Comparison of ENCODE assay signal across 11 cellular contexts in genomic region chr17:78804777-78805176, GRCh38. TPM values are rescaled to one million over a fixed set of nuclear protein-coding genes. Genes with fewer than 3 reads are reported as not detected.
A peak's percentile ranks its signal among the peaks of the same experiment; 100 is the strongest.
DNase-seq lines count a peak whose midpoint lies in the region; ATAC-seq and TF ChIP-seq lines count a peak whose summit lies in the region.
"Had no signal": no experiment of that assay in that cellular context is flagged by ENCODE, and none has a peak within 500 bp of the region (broad histone marks: within the 10 kb centered on the region; RNA-seq: fewer than 3 reads in every experiment).

No MANE protein-coding gene starts in this region.

- intact Hi-C loops in CD4-positive, alpha-beta memory T cell (cut with micrococcal nuclease) = loop anchor here (1.0 to 5.0 kb wide), 3 partner anchors 13 to 38 kb away; partner anchors contain the start of genes CYTH1 and USP36
- intact Hi-C loops in body of pancreas (cut with DNase I) = no loop called here

- TF ChIP-seq POLR2A in body of pancreas (IDR thresholded peaks at IDR 0.05) = no peak

- H3K9ac ChIP-seq in endodermal cell (ENCODE audit: extremely low read depth, low read length, poor library complexity, severe bottlenecking) = no peak overlapping the region

- peaks cover 0 to 2% (median 0%) of the 10 kb centered on the region in 8 donors for H3K9me3 Mint-ChIP-seq in CD4-positive, alpha-beta memory T cell
- no peaks in the 10 kb centered on the region for H3K9me3 Mint-ChIP-seq in T-helper 1 cell treated with Interleukin-12 subunit alpha and Interleukin-12 subunit beta and Interleukin-4 antibody, amounts not matched to agents 30 μg/mL and 1 μg/mL, for 36 hours
- H3K9me3 Mint-ChIP-seq in endodermal cell (no peaks in the 10 kb centered on the region), progenitor cell of endocrine pancreas (ENCODE audit: low read depth) (no peaks in the 10 kb centered on the region)

- peaks cover 56 to 86% of the 10 kb centered on the region in 2 donors for H3K36me3 Mint-ChIP-seq in CD4-positive, alpha-beta memory T cell
- H3K36me3 Mint-ChIP-seq in T-helper 1 cell treated with Interleukin-12 subunit alpha and Interleukin-12 subunit beta and Interleukin-4 antibody, amounts not matched to agents 30 μg/mL and 1 μg/mL, for 36 hours (ENCODE audit: low read depth) = peaks cover 58% of the 10 kb centered on the region
- H3K36me3 Mint-ChIP-seq in endodermal cell (ENCODE audit: low read depth) = peaks cover 70% of the 10 kb centered on the region
- peaks cover 20% of the 10 kb centered on the region for H3K36me3 Mint-ChIP-seq in progenitor cell of endocrine pancreas (ENCODE audit: insufficient read depth)

- DNase-seq in CD4-positive, alpha-beta memory T cell = peak in 4 of 5 donors; percentile 32 to 64 (median 40)
- no peak for DNase-seq in endodermal cell
- DNase-seq in progenitor cell of endocrine pancreas (ENCODE audit: low spot score, unreplicated experiment) = no peak
- no peak for DNase-seq in Kasumi-1 (lab: John Stamatoyannopoulos, UW)
- DNase-seq in body of pancreas = no peak
- DNase-seq: amniotic stem cell; NK-92 treated with Interleukin-12 subunit alpha and Interleukin-12 subunit beta, amount 100 ng/mL, for 24 hours had no signal

- peaks cover 40 to 69% (median 60%) of the 10 kb centered on the region in 4 donors for H3K4me1 Mint-ChIP-seq in CD4-positive, alpha-beta memory T cell
- peaks cover 35% of the 10 kb centered on the region for H3K4me1 Mint-ChIP-seq in T-helper 1 cell treated with Interleukin-12 subunit alpha and Interleukin-12 subunit beta and Interleukin-4 antibody, amounts not matched to agents 30 μg/mL and 1 μg/mL, for 36 hours (ENCODE audit: low read depth)
- no peaks in the 10 kb centered on the region for H3K4me1 Mint-ChIP-seq in endodermal cell
- no peaks in the 10 kb centered on the region for H3K4me1 Mint-ChIP-seq in progenitor cell of endocrine pancreas (ENCODE audit: low read depth)

- peaks cover 50% of the 10 kb centered on the region for H3K4me1 ChIP-seq in CD4-positive, alpha-beta memory T cell (ENCODE audit: insufficient read depth, low read length)
- H3K4me1 ChIP-seq in endodermal cell (ENCODE audit: control insufficient read depth, insufficient read depth, low read length) (no peaks in the 10 kb centered on the region), body of pancreas (no peaks in the 10 kb centered on the region)

- peaks cover 55% of the 10 kb centered on the region for H3K36me3 ChIP-seq in CD4-positive, alpha-beta memory T cell (ENCODE audit: insufficient read depth, low read length)
- H3K36me3 ChIP-seq in endodermal cell (ENCODE audit: control insufficient read depth, insufficient read depth, low read length) (peaks cover 63% of the 10 kb centered on the region), body of pancreas (replicated peaks in 1 of 2; ENCODE audit: insufficient read depth in 1 of 2, low read depth in 2 of 2) (peaks cover 23 to 41% of the 10 kb centered on the region in 2 donors)

- no peaks in the 10 kb centered on the region for H3K27me3 ChIP-seq in CD4-positive, alpha-beta memory T cell (ENCODE audit: insufficient read depth, low read length)
- H3K27me3 ChIP-seq in endodermal cell (ENCODE audit: control insufficient read depth, insufficient read depth, low read length, poor library complexity, severe bottlenecking) = no peaks in the 10 kb centered on the region
- H3K27me3 ChIP-seq in body of pancreas = no peaks in the 10 kb centered on the region

- H3K27ac ChIP-seq in CD4-positive, alpha-beta memory T cell (ENCODE audit: low read depth, low read length) = peak overlapping the region; percentile 57
- H3K27ac ChIP-seq in endodermal cell (ENCODE audit: low read depth, low read length) (no peak overlapping the region), body of pancreas (no peak overlapping the region)

- CTCF ChIA-PET in CD4-positive, alpha-beta memory T cell (lab: Charles Lee; ENCODE audit: partially characterized antibody) = interaction anchor here (0.6 to 1.9 kb wide), 10 partner anchors 9 to 74 kb away, joined by 3 to 8 read pairs (median 4); no protein-coding TSS in a partner anchor

- no peak for TF ChIP-seq CTCF in endodermal cell (conservative IDR thresholded peaks at IDR 0.05)
- TF ChIP-seq CTCF in progenitor cell of endocrine pancreas (IDR thresholded peaks at IDR 0.05; ENCODE audit: unreplicated experiment) = no peak
- TF ChIP-seq CTCF in body of pancreas (IDR thresholded peaks at IDR 0.05) = no peak

- peak overlapping the region; percentile 55 to 83 (median 76) for H3K4me3 Mint-ChIP-seq in CD4-positive, alpha-beta memory T cell
- H3K4me3 Mint-ChIP-seq in T-helper 1 cell treated with Interleukin-12 subunit alpha and Interleukin-12 subunit beta and Interleukin-4 antibody, amounts not matched to agents 30 μg/mL and 1 μg/mL, for 36 hours = peak overlapping the region; percentile 50
- H3K4me3 Mint-ChIP-seq in endodermal cell (no peak overlapping the region), progenitor cell of endocrine pancreas (ENCODE audit: low read depth) (no peak overlapping the region)

- POLR2A ChIA-PET in CD4-positive, alpha-beta memory T cell (lab: Charles Lee; ENCODE audit: partially characterized antibody) = interaction anchor here (0.5 to 9.0 kb wide), 18 partner anchors 10 to 95 kb away, joined by 3 to 81 read pairs (median 4); partner anchors contain the start of genes CYTH1 and USP36

- 95 to 96% methylated on average over 8 to 11 of the region's 11 CpGs for WGBS in endodermal cell (ENCODE audit: insufficient coverage in 1 of 2, insufficient read length in 1 of 2), 2 experiments
- WGBS in body of pancreas, 2 donors = 82 to 83% methylated on average over 7 to 11 of the region's 11 CpGs

- H3K4me3 ChIP-seq in CD4-positive, alpha-beta memory T cell (ENCODE audit: low read length in 2 of 2) = peak overlapping the region in 1 of 2 donors; percentile 9
- H3K4me3 ChIP-seq in endodermal cell (ENCODE audit: low read length) (no peak overlapping the region), body of pancreas (no peak overlapping the region)

- no peaks in the 10 kb centered on the region for H3K9me3 ChIP-seq in CD4-positive, alpha-beta memory T cell (ENCODE audit: control insufficient read depth in 1 of 2, low read length in 2 of 2)
- H3K9me3 ChIP-seq in endodermal cell (ENCODE audit: control insufficient read depth, low read length) (no peaks in the 10 kb centered on the region), body of pancreas (no peaks in the 10 kb centered on the region)

- H3K27ac Mint-ChIP-seq in CD4-positive, alpha-beta memory T cell = peak overlapping the region; percentile 87 to 99 (median 97)
- peak overlapping the region; percentile 88 for H3K27ac Mint-ChIP-seq in T-helper 1 cell treated with Interleukin-12 subunit alpha and Interleukin-12 subunit beta and Interleukin-4 antibody, amounts not matched to agents 30 μg/mL and 1 μg/mL, for 36 hours
- H3K27ac Mint-ChIP-seq in endodermal cell (peak overlapping the region; percentile 68), progenitor cell of endocrine pancreas (peak overlapping the region; percentile 59)

- ATAC-seq in GM18519 (IDR thresholded peaks at IDR 0.05; ENCODE audit: low FRiP score, unreplicated experiment) = no peak
- no peak for ATAC-seq in body of pancreas
- ATAC-seq in GM19351 (IDR thresholded peaks at IDR 0.05; ENCODE audit: unreplicated experiment) = no peak
- ATAC-seq: SK-N-SH treated with all-trans-retinoic acid at 6 μM for 48 hours had no signal

- no peaks in the 10 kb centered on the region for H3K27me3 Mint-ChIP-seq in CD4-positive, alpha-beta memory T cell
- no peaks in the 10 kb centered on the region for H3K27me3 Mint-ChIP-seq in T-helper 1 cell treated with Interleukin-12 subunit alpha and Interleukin-12 subunit beta and Interleukin-4 antibody, amounts not matched to agents 30 μg/mL and 1 μg/mL, for 36 hours (ENCODE audit: low read depth)
- H3K27me3 Mint-ChIP-seq in endodermal cell (ENCODE audit: insufficient read depth) = no peaks in the 10 kb centered on the region
- H3K27me3 Mint-ChIP-seq in progenitor cell of endocrine pancreas = no peaks in the 10 kb centered on the region

RNA-seq across cellular contexts. Expression of gene CYTH1, which starts 22.7 kb away (rescaled TPM):
- 100 to 1,000 TPM; 380 to 390 TPM for total RNA-seq in CD4-positive, alpha-beta memory T cell
- 100 to 1,000 TPM; 271 to 370 TPM for polyA plus RNA-seq in CD4-positive, alpha-beta memory T cell
- 10 to 100 TPM; 23.1 to 27.4 TPM for total RNA-seq in endodermal cell
- polyA plus RNA-seq in endodermal cell (2013, experiment 1 of 2) = 20.3 TPM
- 17.8 TPM for polyA plus RNA-seq in endodermal cell (2013, experiment 2 of 2)
- total RNA-seq in progenitor cell of endocrine pancreas = 30.1 and 33.3 TPM in 2 replicates
- total RNA-seq in body of pancreas = 10 to 100 TPM; 32.2 to 60.6 TPM

RNA-seq across cellular contexts. Expression of gene USP36, which starts 35.8 kb away (rescaled TPM):
- 100 to 1,000 TPM; 181 to 183 TPM for total RNA-seq in CD4-positive, alpha-beta memory T cell
- polyA plus RNA-seq in CD4-positive, alpha-beta memory T cell = 10 to 100 TPM; 35.4 to 55.1 TPM
- total RNA-seq in endodermal cell = 10 to 100 TPM; 57.1 to 62.5 TPM
- 22.4 TPM for polyA plus RNA-seq in endodermal cell (2013, experiment 1 of 2)
- polyA plus RNA-seq in endodermal cell (2013, experiment 2 of 2) = 26.5 TPM
- total RNA-seq in progenitor cell of endocrine pancreas = 54.1 and 54.9 TPM in 2 replicates
- total RNA-seq in body of pancreas = 10 to 100 TPM; 28.5 to 55.4 TPM

Comparison
In these comparisons a context has a peak if more than half of its experiments do, and no peak if none do; other contexts are left out.
1. DNase-seq: peak in CD4-positive, alpha-beta memory T cell (4 of 5); none in endodermal cell (single experiment), progenitor cell of endocrine pancreas (single experiment), Kasumi-1 (0 of 2) and body of pancreas (0 of 4).
2. H3K4me3 Mint-ChIP-seq: peak in CD4-positive, alpha-beta memory T cell (8 of 8) and T-helper 1 cell treated with Interleukin-12 subunit alpha and Interleukin-12 subunit beta and Interleukin-4 antibody, amounts not matched to agents 30 μg/mL and 1 μg/mL, for 36 hours (single experiment); none in endodermal cell (single experiment) and progenitor cell of endocrine pancreas (single experiment).
3. RNA of gene CYTH1, which starts 22.7 kb away (total RNA-seq): 380 to 390 TPM in CD4-positive, alpha-beta memory T cell; 32.2 to 60.6 TPM in body of pancreas, 30.1 to 33.3 TPM in progenitor cell of endocrine pancreas and 23.1 to 27.4 TPM in endodermal cell; every median in the first group is over 4 times any median in the second.
4. Peak in every context shown above with its lines, with median percentiles within 50 percentile points of each other: H3K27ac Mint-ChIP-seq.